Comparison of ENCODE assay signal across 22 cellular contexts in the genomic region with DNA sequence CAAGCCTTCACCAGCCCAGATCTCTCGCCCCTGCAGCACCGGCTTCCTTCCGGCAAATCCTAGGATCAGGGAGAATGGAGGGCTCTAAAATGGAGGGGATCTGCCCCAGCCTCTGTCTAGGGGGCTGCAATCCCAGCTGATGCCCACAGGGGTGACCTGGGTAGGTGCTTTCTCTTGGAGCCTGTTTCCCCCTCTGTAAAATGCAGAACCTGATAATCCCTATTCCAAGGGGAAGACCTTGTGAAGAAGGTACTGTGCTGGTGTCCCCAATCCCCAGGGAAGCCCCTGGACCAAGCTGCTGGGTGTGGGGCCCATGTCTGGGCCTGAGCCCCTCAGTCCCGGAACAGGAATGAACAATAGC. TPM values are rescaled to one million over a fixed set of nuclear protein-coding genes. Genes with fewer than 3 reads are reported as not detected.
DNase-seq lines count a peak whose midpoint lies in the region; ATAC-seq, FAIRE-seq and TF ChIP-seq lines count a peak whose summit lies in the region.
"Had no signal": no experiment of that assay in that cellular context is flagged by ENCODE, and none has a peak within 500 bp of the region (broad histone marks: within the 10 kb centered on the region; RNA-seq: fewer than 3 reads in every experiment).

No MANE protein-coding gene starts in this region.

- H3K27me3 Mint-ChIP-seq in CD14-positive monocyte (ENCODE audit: low read depth in 3 of 3) (peaks cover 31 to 45% (median 34%) of the 10 kb centered on the region in 3 donors), neural progenitor cell (ENCODE audit: insufficient read depth, low read depth) (peaks cover 7% of the 10 kb centered on the region)

- H4K20me1 ChIP-seq in neural progenitor cell (ENCODE audit: low read depth), result peaks cover 16% of the 10 kb centered on the region

- H3K9me3 ChIP-seq in neural progenitor cell (ENCODE audit: low read depth), result no peaks in the 10 kb centered on the region
- H3K9me3 ChIP-seq: thoracic aorta had no signal

- H3F3A ChIP-seq in neural progenitor cell (ENCODE audit: low read depth), result peaks cover 45% of the 10 kb centered on the region

- H3K27me3 ChIP-seq in neural progenitor cell, result peaks cover 10% of the 10 kb centered on the region

- ATAC-seq in HG03108 (IDR thresholded peaks at IDR 0.05; ENCODE audit: unreplicated experiment), result no peak
- no peak for ATAC-seq in omental fat pad (ENCODE audit: low FRiP score)
- ATAC-seq: left ventricle myocardium superior had no signal

- H3K79me2 ChIP-seq in neural progenitor cell (ENCODE audit: low read depth), result no peaks in the 10 kb centered on the region

- H3K4me1 Mint-ChIP-seq in CD14-positive monocyte (peaks cover 17% of the 10 kb centered on the region), neural progenitor cell (peaks cover 70% of the 10 kb centered on the region)

- H3K27ac Mint-ChIP-seq in CD14-positive monocyte (no peak overlapping the region), neural progenitor cell (no peak overlapping the region)
- H3K27ac Mint-ChIP-seq: CD8-positive, alpha-beta memory T cell; dendritic cell treated with granulocyte-macrophage colony-stimulating factor and Interleukin-4, amounts not matched to agents 40 ng/mL and 50 ng/mL, for 4 days; T-helper 17 cell had no signal

- in situ Hi-C loops in astrocyte of the spinal cord (cut with HindIII; ENCODE audit: low sequenced_read_pairs), result no loop called here

- H3K9me3 Mint-ChIP-seq in CD14-positive monocyte (peaks cover 0 to 6% (median 0%) of the 10 kb centered on the region in 7 donors), neural progenitor cell (no peaks in the 10 kb centered on the region)
- H3K9me3 Mint-ChIP-seq: CD8-positive, alpha-beta memory T cell; dendritic cell treated with granulocyte-macrophage colony-stimulating factor and Interleukin-4, amounts not matched to agents 40 ng/mL and 50 ng/mL, for 4 days had no signal

- FAIRE-seq in GM19239 (lab: Jason Lieb, UNC), result peak; percentile 64
- FAIRE-seq: bronchial epithelial cell had no signal

- H3K4me1 ChIP-seq in neural progenitor cell, result peaks cover 37% of the 10 kb centered on the region

- H3K36me3 Mint-ChIP-seq in CD14-positive monocyte (peaks cover 1 to 2% of the 10 kb centered on the region in 2 donors), neural progenitor cell (no peaks in the 10 kb centered on the region)
- H3K36me3 Mint-ChIP-seq: CD8-positive, alpha-beta memory T cell had no signal

- intact Hi-C loops in CD14-positive monocyte (cut with micrococcal nuclease), result no loop called here

- H3K4me3 Mint-ChIP-seq in CD14-positive monocyte, result no peak overlapping the region
- H3K4me3 Mint-ChIP-seq in neural progenitor cell, result peak overlapping the region; percentile 30
- H3K4me3 Mint-ChIP-seq: dendritic cell treated with granulocyte-macrophage colony-stimulating factor and Interleukin-4, amounts not matched to agents 40 ng/mL and 50 ng/mL, for 4 days; T-helper 17 cell had no signal

- H3K27ac ChIP-seq in neural progenitor cell, result no peak overlapping the region
- H3K27ac ChIP-seq: PC-9, thoracic aorta had no signal

- peak overlapping the region; percentile 18 for H3K4me2 ChIP-seq in neural progenitor cell
- H3K4me2 ChIP-seq: PC-9 had no signal

- H2AFZ ChIP-seq in neural progenitor cell (replicated peaks), result no peak overlapping the region
- H2AFZ ChIP-seq: PC-9 had no signal

- no peak overlapping the region for H3K4me3 ChIP-seq in astrocyte of the spinal cord (ENCODE audit: low read depth, low read length)
- H3K4me3 ChIP-seq in neural progenitor cell, result no peak overlapping the region
- H3K4me3 ChIP-seq: PC-9, thoracic aorta had no signal

- H3K9ac ChIP-seq in neural progenitor cell, result no peak overlapping the region

- DNase-seq in CD14-positive monocyte (ENCODE audit: low spot score) (peak; percentile 21), GM19239 (ENCODE audit: insufficient read length, low spot score) (no peak), astrocyte of the spinal cord (ENCODE audit: low read depth, low spot score) (no peak), neural progenitor cell (ENCODE audit: low spot score) (no peak), NOMO-1 treated with dmso at 0.1 percent for 144 hours (lab: John Stamatoyannopoulos, UW; ENCODE audit: unreplicated experiment) (no peak), omental fat pad (ENCODE audit: low spot score) (no peak)
- no peak for DNase-seq in central memory CD4-positive, alpha-beta T cell
- DNase-seq: activated CD4-positive, alpha-beta T cell treated with anti-CD3 and anti-CD28 coated beads, Interleukin-2, amount 50 U/mL, for 4 hours; activated CD8-positive, alpha-beta memory T cell treated with anti-CD3 and anti-CD28 coated beads, Interleukin-2, amount 50 U/mL, for 48 hours; CD8-positive, alpha-beta memory T cell; DMS53; NCI-H187; NCI-H2227 treated with DMSO at 0.1 percent for 48 hours; NCI-H774; PC-9; SIG-M5; T-helper 17 cell had no signal

- TF ChIP-seq CTCF in CD14-positive monocyte (IDR thresholded peaks at IDR 0.05) (no peak), astrocyte of the spinal cord (IDR thresholded peaks at IDR 0.05; ENCODE audit: low read depth, low read length) (peak; percentile 20), neural progenitor cell (IDR thresholded peaks at IDR 0.05) (peak; percentile 13), omental fat pad (IDR thresholded peaks at IDR 0.05) (no peak)

- no peaks in the 10 kb centered on the region for H3K36me3 ChIP-seq in neural progenitor cell
- H3K36me3 ChIP-seq: thoracic aorta had no signal

RNA-seq across cellular contexts. Expression of gene EMID1, which starts 2.8 kb away (rescaled TPM):
- not detected for polyA plus RNA-seq in CD14-positive monocyte
- total RNA-seq in neural progenitor cell (ENCODE audit: low replicate concordance) (6.7 and 17.7 TPM in 2 replicates), omental fat pad (1 to 10 TPM; 1.5 to 2.5 (median 1.7) TPM)
- total RNA-seq: bronchial epithelial cell; CD8-positive, alpha-beta memory T cell; T-helper 17 cell had no signal

RNA-seq across cellular contexts. Expression of gene RHBDD3, which starts 59.3 kb away (rescaled TPM):
- polyA plus RNA-seq in CD14-positive monocyte, result 1 to 10 TPM; 4.0 to 4.8 TPM
- total RNA-seq in neural progenitor cell (ENCODE audit: low replicate concordance) (16.3 and 78.8 TPM in 2 replicates), omental fat pad (10 to 100 TPM; 15.0 to 30.8 (median 25.4) TPM)

RNA-seq across cellular contexts. Expression of gene EWSR1, which starts 59.6 kb away (rescaled TPM):
- polyA plus RNA-seq in CD14-positive monocyte, result 100 to 1,000 TPM in 1 of 2 donors, 10 to 100 TPM in 1; 81.2 to 136 TPM
- 281 and 379 TPM in 2 replicates for total RNA-seq in neural progenitor cell (ENCODE audit: low replicate concordance)
- 100 to 1,000 TPM; 190 to 274 (median 202) TPM for total RNA-seq in omental fat pad

Comparison
In these comparisons a context has a peak if more than half of its experiments do, and no peak if none do; other contexts are left out.
1. CTCF ChIP-seq: peak in astrocyte of the spinal cord (single experiment) and neural progenitor cell (single experiment); none in CD14-positive monocyte (single experiment) and omental fat pad (0 of 3).